31 cellular contexts compared by ENCODE assay signal in the genomic region with DNA sequence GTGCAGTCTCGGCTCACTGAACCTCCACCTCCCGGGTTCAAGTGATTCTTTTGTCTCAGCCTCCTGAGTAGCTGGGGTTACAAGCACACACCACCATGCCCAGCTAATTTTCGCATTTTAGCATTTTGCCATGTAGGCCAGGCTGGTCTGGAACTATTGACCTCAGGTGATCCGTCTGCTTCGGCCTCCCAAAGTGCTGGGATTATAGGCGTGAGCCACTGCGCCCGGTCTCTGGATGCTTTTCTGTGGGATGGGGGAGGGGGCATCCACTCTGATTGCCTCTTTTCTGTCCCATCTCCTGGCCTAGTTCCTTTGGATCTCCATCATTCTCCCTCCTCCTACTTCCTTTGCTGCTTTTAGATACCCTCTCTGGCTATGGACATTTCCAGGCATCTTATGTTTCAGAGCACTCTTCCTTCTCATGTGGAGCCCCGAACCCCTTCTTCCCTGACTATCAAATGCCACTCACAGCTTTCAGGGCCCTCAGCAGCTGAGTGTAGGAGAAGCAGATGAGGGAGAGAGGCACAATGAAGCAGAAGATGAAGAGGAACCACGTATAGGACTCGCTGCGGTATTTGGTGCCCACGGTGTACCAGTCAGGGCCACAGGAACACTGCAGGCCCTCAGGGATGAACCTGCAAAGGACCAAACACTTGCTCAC. TPM values are rescaled to one million over a fixed set of nuclear protein-coding genes. Genes with fewer than 3 reads are reported as not detected.
DNase-seq lines count a peak whose midpoint lies in the region; ATAC-seq, FAIRE-seq and TF ChIP-seq lines count a peak whose summit lies in the region.
"Had no signal": no experiment of that assay in that cellular context is flagged by ENCODE, and none has a peak within 500 bp of the region (broad histone marks: within the 10 kb centered on the region; RNA-seq: fewer than 3 reads in every experiment).

No MANE protein-coding gene starts in this region.

- POLR2A ChIA-PET in HepG2 (lab: Yijun Ruan, JAX): interaction anchor here (0.5 to 0.9 kb wide), 2 partner anchors 35 to 169 kb away, joined by 3 to 4 read pairs; a partner anchor contains a TSS

- 95% methylated on average over 13 of the region's 13 CpGs for WGBS in HepG2 (ENCODE audit: low lambda C conversion rate)

- H3K4me1 ChIP-seq in cardiac muscle cell (ENCODE audit: low read depth) (no peaks in the 10 kb centered on the region), right atrium auricular region (peaks cover 0 to 10% of the 10 kb centered on the region in 2 donors), RWPE2 (ENCODE audit: insufficient read depth, poor library complexity, severe bottlenecking) (no peaks in the 10 kb centered on the region), HepG2 (ENCODE audit: insufficient read depth, low read length) (peaks cover 35% of the 10 kb centered on the region)

- intact Hi-C loops in HepG2 (cut with micrococcal nuclease; ENCODE audit: unreplicated experiment): no loop called here

- CTCF ChIA-PET in HepG2 (lab: Yijun Ruan, JAX; ENCODE audit: low intra/inter-chr PET ratio, low total read pairs): no interaction called here

- no peak for TF ChIP-seq CTCF in cardiac muscle cell (IDR thresholded peaks at IDR 0.05; ENCODE audit: low read depth, low read length)
- no peak for TF ChIP-seq CTCF in right atrium auricular region (IDR thresholded peaks at IDR 0.05)
- no peak for TF ChIP-seq CTCF in RWPE2 (IDR thresholded peaks at IDR 0.05; ENCODE audit: poor library complexity, severe bottlenecking)
- TF ChIP-seq CTCF in HepG2 (CRISPR knock-in tag; IDR thresholded peaks at IDR 0.05): no peak

- peaks cover 23% of the 10 kb centered on the region for H3K36me3 ChIP-seq in cardiac muscle cell
- H3K36me3 ChIP-seq in right atrium auricular region: peaks cover 40% of the 10 kb centered on the region
- H3K36me3 ChIP-seq in RWPE2 (ENCODE audit: low read depth): peaks cover 26% of the 10 kb centered on the region
- peaks cover 6 to 17% of the 10 kb centered on the region in 2 experiments for H3K36me3 ChIP-seq in HepG2 (replicated peaks in 1 of 2; ENCODE audit: control insufficient read depth in 1 of 2, insufficient read depth in 2 of 2, low read length in 2 of 2)

- DNase-seq in cardiac muscle cell (ENCODE audit: low read depth in 1 of 2, low spot score in 1 of 2): no peak
- DNase-seq in right atrium auricular region (ENCODE audit: low spot score): no peak
- DNase-seq in RWPE2 (ENCODE audit: low spot score): no peak
- DNase-seq in HepG2 (ENCODE audit: low spot score): no peak
- DNase-seq in GM12891 (ENCODE audit: insufficient read length, low spot score): no peak
- DNase-seq in occipital lobe (lab: John Stamatoyannopoulos, UW): no peak
- DNase-seq: AML-193; CD4-positive, alpha-beta T cell; COR-L47; DMS 273 treated with DMSO at 0.1 percent for 48 hours; DMS79; EL; GDM1; KBM-7; NCI-H1105 treated with DMSO at 0.1 percent for 48 hours; NCI-H2029; NCI-H446; NCI-H526; NCI-H82; NK-92 treated with Interleukin-12 subunit alpha and Interleukin-12 subunit beta, amount 100 ng/mL, for 24 hours; PC-9; Right ventricle myocardium superior had no signal

- in situ Hi-C loops in HepG2 (cut with HindIII; ENCODE audit: extremely low pct_ligation_motif_present, low pct_unique_long_range_greater_than_20kb): no loop called here

- TF ChIP-seq POLR2A in HepG2 (IDR thresholded peaks at IDR 0.05; ENCODE audit: insufficient read depth in 1 of 2, low read depth in 2 of 2, low read length in 2 of 2) (0 out of 4 replicates have a peak, but pooled peaks of 1 of the 2 experiments have one; percentile 22), GM12891 (IDR thresholded peaks at IDR 0.05; ENCODE audit: low read depth, low read length) (no peak)

- H3K9me3 ChIP-seq in cardiac muscle cell (ENCODE audit: low read depth): no peaks in the 10 kb centered on the region
- H3K9me3 ChIP-seq in right atrium auricular region: peaks cover 0 to 8% of the 10 kb centered on the region in 2 donors
- no peaks in the 10 kb centered on the region for H3K9me3 ChIP-seq in RWPE2 (ENCODE audit: severe bottlenecking)
- H3K9me3 ChIP-seq in HepG2 (ENCODE audit: low read length): no peaks in the 10 kb centered on the region

- TF ChIP-seq RAD21 in HepG2 (CRISPR knock-in tag; IDR thresholded peaks at IDR 0.05): no peak

- no TSS peak for BruUV-seq in HepG2 (replicated peaks; lab: Mats Ljungman, UMichigan)

- H4K20me1 ChIP-seq in HepG2 (ENCODE audit: insufficient read depth, low read length): no peaks in the 10 kb centered on the region
- H4K20me1 ChIP-seq: BLaER1 treated with 17β-estradiol and CSF1 and Interleukin-3, amounts not matched to agents 10 nM and 100 nM had no signal

- TF ChIP-seq EP300 in HepG2 (IDR thresholded peaks at IDR 0.05; ENCODE audit: low read depth in 2 of 2, low read length in 2 of 2) (no peak), HepG2 (CRISPR knock-in tag; IDR thresholded peaks at IDR 0.05; ENCODE audit: borderline replicate concordance) (no peak)

- FAIRE-seq in HepG2 (lab: Jason Lieb, UNC): no peak
- FAIRE-seq in GM12891 (lab: Jason Lieb, UNC): no peak
- FAIRE-seq: GM12878, H54 had no signal

- peak overlapping the region; percentile 30 for H3K27ac ChIP-seq in cardiac muscle cell
- H3K27ac ChIP-seq in right atrium auricular region: no peak overlapping the region
- H3K27ac ChIP-seq in RWPE2 (ENCODE audit: poor library complexity, severe bottlenecking): no peak overlapping the region
- H3K27ac ChIP-seq in HepG2 (ENCODE audit: extremely low read length, insufficient read depth, low read length): no peak overlapping the region
- H3K27ac ChIP-seq: BLaER1 treated with 17β-estradiol and CSF1 and Interleukin-3, amounts not matched to agents 10 nM and 100 nM; PC-9 had no signal

- no peak overlapping the region for H3K4me3 ChIP-seq in cardiac muscle cell
- no peak overlapping the region for H3K4me3 ChIP-seq in right atrium auricular region
- no peak overlapping the region for H3K4me3 ChIP-seq in RWPE2 (ENCODE audit: severe bottlenecking)
- H3K4me3 ChIP-seq in HepG2 (replicated peaks in 1 of 3; ENCODE audit: insufficient read depth in 1 of 3, low read depth in 2 of 3, low read length in 3 of 3): no peak overlapping the region
- H3K4me3 ChIP-seq: BLaER1 treated with 17β-estradiol and CSF1 and Interleukin-3, amounts not matched to agents 10 nM and 100 nM; GM12878; PC-9 had no signal

- no peak overlapping the region for H3K9ac ChIP-seq in HepG2 (ENCODE audit: insufficient read depth, low read depth, low read length)
- H3K9ac ChIP-seq: BLaER1 treated with 17β-estradiol and CSF1 and Interleukin-3, amounts not matched to agents 10 nM and 100 nM had no signal

- H2AFZ ChIP-seq in HepG2 (ENCODE audit: low read length): no peak overlapping the region
- H2AFZ ChIP-seq: PC-9 had no signal

- H3K27me3 ChIP-seq in cardiac muscle cell (no peaks in the 10 kb centered on the region), right atrium auricular region (no peaks in the 10 kb centered on the region), RWPE2 (ENCODE audit: insufficient read depth, poor library complexity, severe bottlenecking) (no peaks in the 10 kb centered on the region), HepG2 (ENCODE audit: control insufficient read depth in 1 of 2, insufficient read depth in 2 of 2, low read length in 2 of 2) (no peaks in the 10 kb centered on the region)
- H3K27me3 ChIP-seq: BLaER1 treated with 17β-estradiol and CSF1 and Interleukin-3, amounts not matched to agents 10 nM and 100 nM had no signal

- H3K79me2 ChIP-seq in HepG2 (ENCODE audit: insufficient read depth, low read length): no peaks in the 10 kb centered on the region

- no peak overlapping the region for H3K4me2 ChIP-seq in HepG2 (ENCODE audit: low read depth, low read length)
- H3K4me2 ChIP-seq: BLaER1 treated with 17β-estradiol and CSF1 and Interleukin-3, amounts not matched to agents 10 nM and 100 nM; PC-9 had no signal

- ATAC-seq in RWPE2 (ENCODE audit: low read depth): peak; percentile 26; the same call in 1 of the 3 replicates
- peak; percentile 42 for ATAC-seq in HepG2
- no peak for ATAC-seq in GM18867 (IDR thresholded peaks at IDR 0.05; ENCODE audit: unreplicated experiment)
- ATAC-seq: GM12878 had no signal

RNA-seq across cellular contexts. Expression of a gene that starts 1.4 kb away (rescaled TPM):
- not detected in 2 replicates for total RNA-seq in cardiac muscle cell
- 0.74 and 2.1 TPM in 2 replicates for polyA plus RNA-seq in cardiac muscle cell
- not detected for total RNA-seq in right atrium auricular region
- total RNA-seq in HepG2 (2016; rRNA removed; fragmentation: Illumina TruSeq; extraction: Trizol): not detected in 2 replicates
- not detected in 2 replicates for total RNA-seq in HepG2 (2016; cell fraction: cytosol; rRNA removed; fragmentation: Illumina TruSeq; extraction: Trizol; ENCODE audit: low read depth)
- total RNA-seq in HepG2 (2016; cell fraction: insoluble cytoplasmic fraction; rRNA removed; fragmentation: Illumina TruSeq; extraction: Trizol): not detected in 2 replicates
- total RNA-seq in HepG2 (2016; cell fraction: membrane; rRNA removed; fragmentation: Illumina TruSeq; extraction: Trizol): not detected in 2 replicates
- total RNA-seq in HepG2 (2016; cell fraction: nucleus; rRNA removed; fragmentation: Illumina TruSeq; extraction: Trizol): not detected in 2 replicates
- polyA plus RNA-seq in HepG2 (2011; rRNA removed): not detected in 2 replicates
- polyA plus RNA-seq in HepG2 (2011; cell fraction: cytosol; rRNA removed): not detected in 2 replicates
- polyA plus RNA-seq in HepG2 (2011; cell fraction: nucleus; rRNA removed): not detected in 2 replicates
- polyA plus RNA-seq in HepG2 (2012): 0.20 TPM in 1 of 2 replicates, not detected in the other
- polyA plus RNA-seq in HepG2 (2016; cell fraction: cytosol; fragmentation: Illumina TruSeq; extraction: Trizol; ENCODE audit: low read depth): not detected in 2 replicates
- polyA plus RNA-seq in HepG2 (2016; cell fraction: insoluble cytoplasmic fraction; fragmentation: Illumina TruSeq; extraction: Trizol; ENCODE audit: low read depth): not detected in 2 replicates
- not detected in 2 replicates for polyA plus RNA-seq in HepG2 (2016; cell fraction: membrane; fragmentation: Illumina TruSeq; extraction: Trizol; ENCODE audit: low read depth)
- not detected in 2 replicates for polyA plus RNA-seq in HepG2 (2016; cell fraction: nucleus; fragmentation: Illumina TruSeq; extraction: Trizol; ENCODE audit: insufficient read depth, low read depth)
- polyA minus RNA-seq in HepG2 (2011; rRNA and poly(A)+ RNA removed; ENCODE audit: low replicate concordance): not detected in 2 replicates
- not detected in 2 replicates for polyA minus RNA-seq in HepG2 (2011; cell fraction: cytosol; rRNA and poly(A)+ RNA removed)
- polyA minus RNA-seq in HepG2 (2011; cell fraction: nucleus; rRNA and poly(A)+ RNA removed): not detected in 2 replicates
- polyA plus RNA-seq in GM12891 (2012; ENCODE audit: low read depth, missing spikeins): 0.10 TPM
- not detected for total RNA-seq in occipital lobe
- total RNA-seq: A172; CD4-positive, alpha-beta T cell; GM12878; HT-29; MCF 10A; PC-9; Right ventricle myocardium superior; RPMI7951; SK-MEL-5 had no signal

RNA-seq across cellular contexts. Expression of a gene that starts 17.6 kb away (rescaled TPM):
- total RNA-seq in cardiac muscle cell: 12.6 and 26.4 TPM in 2 replicates
- 10.7 and 14.9 TPM in 2 replicates for polyA plus RNA-seq in cardiac muscle cell
- 1 to 10 TPM; 2.6 to 8.5 TPM for total RNA-seq in right atrium auricular region
- 0.04 TPM in 1 of 2 replicates, not detected in the other for total RNA-seq in HepG2 (2016; rRNA removed; fragmentation: Illumina TruSeq; extraction: Trizol)
- not detected in 2 replicates for total RNA-seq in HepG2 (2016; cell fraction: cytosol; rRNA removed; fragmentation: Illumina TruSeq; extraction: Trizol; ENCODE audit: low read depth)
- not detected in 2 replicates for total RNA-seq in HepG2 (2016; cell fraction: insoluble cytoplasmic fraction; rRNA removed; fragmentation: Illumina TruSeq; extraction: Trizol)
- not detected in 2 replicates for total RNA-seq in HepG2 (2016; cell fraction: membrane; rRNA removed; fragmentation: Illumina TruSeq; extraction: Trizol)
- total RNA-seq in HepG2 (2016; cell fraction: nucleus; rRNA removed; fragmentation: Illumina TruSeq; extraction: Trizol): not detected in 2 replicates
- polyA plus RNA-seq in HepG2 (2011; rRNA removed): 0.38 and 0.47 TPM in 2 replicates
- 0.03 TPM in 1 of 2 replicates, not detected in the other for polyA plus RNA-seq in HepG2 (2011; cell fraction: cytosol; rRNA removed)
- 0.21 and 0.35 TPM in 2 replicates for polyA plus RNA-seq in HepG2 (2011; cell fraction: nucleus; rRNA removed)
- polyA plus RNA-seq in HepG2 (2012): 0.16 and 0.23 TPM in 2 replicates
- polyA plus RNA-seq in HepG2 (2016; cell fraction: cytosol; fragmentation: Illumina TruSeq; extraction: Trizol; ENCODE audit: low read depth): not detected in 2 replicates
- not detected in 2 replicates for polyA plus RNA-seq in HepG2 (2016; cell fraction: insoluble cytoplasmic fraction; fragmentation: Illumina TruSeq; extraction: Trizol; ENCODE audit: low read depth)
- not detected in 2 replicates for polyA plus RNA-seq in HepG2 (2016; cell fraction: membrane; fragmentation: Illumina TruSeq; extraction: Trizol; ENCODE audit: low read depth)
- polyA plus RNA-seq in HepG2 (2016; cell fraction: nucleus; fragmentation: Illumina TruSeq; extraction: Trizol; ENCODE audit: insufficient read depth, low read depth): not detected in 2 replicates
- polyA minus RNA-seq in HepG2 (2011; rRNA and poly(A)+ RNA removed; ENCODE audit: low replicate concordance): 0.54 and 0.84 TPM in 2 replicates
- not detected in 2 replicates for polyA minus RNA-seq in HepG2 (2011; cell fraction: cytosol; rRNA and poly(A)+ RNA removed)
- 1.2 TPM in 1 of 2 replicates, not detected in the other for polyA minus RNA-seq in HepG2 (2011; cell fraction: nucleus; rRNA and poly(A)+ RNA removed)
- 0.76 TPM for polyA plus RNA-seq in GM12891 (2012; ENCODE audit: low read depth, missing spikeins)
- total RNA-seq in occipital lobe: 44.1 TPM
- total RNA-seq: HT-29 had no signal

RNA-seq across cellular contexts. Expression of a gene that starts 35.0 kb away (rescaled TPM):
- total RNA-seq in cardiac muscle cell: 190 and 231 TPM in 2 replicates
- 305 and 306 TPM in 2 replicates for polyA plus RNA-seq in cardiac muscle cell
- total RNA-seq in right atrium auricular region: 100 to 1,000 TPM; 190 to 286 TPM
- total RNA-seq in HepG2 (2016; rRNA removed; fragmentation: Illumina TruSeq; extraction: Trizol): 142 and 252 TPM in 2 replicates
- 15.1 and 15.2 TPM in 2 replicates for total RNA-seq in HepG2 (2016; cell fraction: cytosol; rRNA removed; fragmentation: Illumina TruSeq; extraction: Trizol; ENCODE audit: low read depth)
- 133 and 260 TPM in 2 replicates for total RNA-seq in HepG2 (2016; cell fraction: insoluble cytoplasmic fraction; rRNA removed; fragmentation: Illumina TruSeq; extraction: Trizol)
- 44.5 and 53.3 TPM in 2 replicates for total RNA-seq in HepG2 (2016; cell fraction: membrane; rRNA removed; fragmentation: Illumina TruSeq; extraction: Trizol)
- 214 and 252 TPM in 2 replicates for total RNA-seq in HepG2 (2016; cell fraction: nucleus; rRNA removed; fragmentation: Illumina TruSeq; extraction: Trizol)
- polyA plus RNA-seq in HepG2 (2011; rRNA removed): 136 and 198 TPM in 2 replicates
- 96.7 and 147 TPM in 2 replicates for polyA plus RNA-seq in HepG2 (2011; cell fraction: cytosol; rRNA removed)
- 33.4 and 42.7 TPM in 2 replicates for polyA plus RNA-seq in HepG2 (2011; cell fraction: nucleus; rRNA removed)
- 236 and 237 TPM in 2 replicates for polyA plus RNA-seq in HepG2 (2012)
- 12.0 and 12.8 TPM in 2 replicates for polyA plus RNA-seq in HepG2 (2016; cell fraction: cytosol; fragmentation: Illumina TruSeq; extraction: Trizol; ENCODE audit: low read depth)
- polyA plus RNA-seq in HepG2 (2016; cell fraction: insoluble cytoplasmic fraction; fragmentation: Illumina TruSeq; extraction: Trizol; ENCODE audit: low read depth): 135 and 140 TPM in 2 replicates
- polyA plus RNA-seq in HepG2 (2016; cell fraction: membrane; fragmentation: Illumina TruSeq; extraction: Trizol; ENCODE audit: low read depth): 30.9 and 36.3 TPM in 2 replicates
- 282 and 283 TPM in 2 replicates for polyA plus RNA-seq in HepG2 (2016; cell fraction: nucleus; fragmentation: Illumina TruSeq; extraction: Trizol; ENCODE audit: insufficient read depth, low read depth)
- 58.1 and 85.7 TPM in 2 replicates for polyA minus RNA-seq in HepG2 (2011; rRNA and poly(A)+ RNA removed; ENCODE audit: low replicate concordance)
- 156 and 168 TPM in 2 replicates for polyA minus RNA-seq in HepG2 (2011; cell fraction: cytosol; rRNA and poly(A)+ RNA removed)
- polyA minus RNA-seq in HepG2 (2011; cell fraction: nucleus; rRNA and poly(A)+ RNA removed): 92.3 and 101 TPM in 2 replicates
- polyA plus RNA-seq in GM12891 (2012; ENCODE audit: low read depth, missing spikeins): 22.9 TPM
- 47.1 TPM for total RNA-seq in occipital lobe

RNA-seq across cellular contexts. Expression of a gene that starts 56.0 kb away (rescaled TPM):
- total RNA-seq in cardiac muscle cell (500 and 516 TPM in 2 replicates), right atrium auricular region (100 to 1,000 TPM; 215 to 646 TPM), HepG2 (2016; rRNA removed; fragmentation: Illumina TruSeq; extraction: Trizol) (0.01 and 0.02 TPM in 2 replicates), occipital lobe (3.6 TPM)
- polyA plus RNA-seq in cardiac muscle cell (194 and 196 TPM in 2 replicates), HepG2 (2011; rRNA removed) (0.01 TPM in 1 of 2 replicates, not detected in the other)
- not detected in 2 replicates for total RNA-seq in HepG2 (2016; cell fraction: cytosol; rRNA removed; fragmentation: Illumina TruSeq; extraction: Trizol; ENCODE audit: low read depth)
- total RNA-seq in HepG2 (2016; cell fraction: insoluble cytoplasmic fraction; rRNA removed; fragmentation: Illumina TruSeq; extraction: Trizol): under 0.01 TPM in 1 of 2 replicates, not detected in the other
- not detected in 2 replicates for total RNA-seq in HepG2 (2016; cell fraction: membrane; rRNA removed; fragmentation: Illumina TruSeq; extraction: Trizol)
- total RNA-seq in HepG2 (2016; cell fraction: nucleus; rRNA removed; fragmentation: Illumina TruSeq; extraction: Trizol): 0.06 TPM in 1 of 2 replicates, not detected in the other
- 0.01 TPM in 2 replicates for polyA plus RNA-seq in HepG2 (2011; cell fraction: cytosol; rRNA removed)
- 0.02 and 0.05 TPM in 2 replicates for polyA plus RNA-seq in HepG2 (2011; cell fraction: nucleus; rRNA removed)
- polyA plus RNA-seq in HepG2 (2012): 0.01 TPM in 1 of 2 replicates, not detected in the other
- not detected in 2 replicates for polyA plus RNA-seq in HepG2 (2016; cell fraction: cytosol; fragmentation: Illumina TruSeq; extraction: Trizol; ENCODE audit: low read depth)
- not detected in 2 replicates for polyA plus RNA-seq in HepG2 (2016; cell fraction: insoluble cytoplasmic fraction; fragmentation: Illumina TruSeq; extraction: Trizol; ENCODE audit: low read depth)
- polyA plus RNA-seq in HepG2 (2016; cell fraction: membrane; fragmentation: Illumina TruSeq; extraction: Trizol; ENCODE audit: low read depth): not detected in 2 replicates
- polyA plus RNA-seq in HepG2 (2016; cell fraction: nucleus; fragmentation: Illumina TruSeq; extraction: Trizol; ENCODE audit: insufficient read depth, low read depth): not detected in 2 replicates
- 0.16 and 0.19 TPM in 2 replicates for polyA minus RNA-seq in HepG2 (2011; rRNA and poly(A)+ RNA removed; ENCODE audit: low replicate concordance)
- 0.09 and 0.10 TPM in 2 replicates for polyA minus RNA-seq in HepG2 (2011; cell fraction: cytosol; rRNA and poly(A)+ RNA removed)
- under 0.01 TPM in 1 of 2 replicates, not detected in the other for polyA minus RNA-seq in HepG2 (2011; cell fraction: nucleus; rRNA and poly(A)+ RNA removed)
- polyA plus RNA-seq in GM12891 (2012; ENCODE audit: low read depth, missing spikeins): 0.08 TPM
